8 cellular contexts compared by ENCODE assay signal in genomic region chr19:47239610-47240296, GRCh38. TPM values are rescaled to one million over a fixed set of nuclear protein-coding genes. Genes with fewer than 3 reads are reported as not detected.
DNase-seq lines count a peak whose midpoint lies in the region; ATAC-seq and TF ChIP-seq lines count a peak whose summit lies in the region.

No MANE protein-coding gene starts in this region.

- intact Hi-C loops in stomach (cut with DNase I; ENCODE audit: low total_unique reads) (no loop called here), right lobe of liver (cut with DNase I) (loop anchor here in 1 of 2 donors (5.0 to 10.0 kb wide), 2 partner anchors 32 to 95 kb away; no protein-coding TSS in a partner anchor)

- no peak overlapping the region for H3K4me3 ChIP-seq in HEK293 (ENCODE audit: low read depth, low read length)
- H3K4me3 ChIP-seq in stomach, result peak overlapping the region; percentile 36 to 39 (median 36)
- peak overlapping the region in 1 of 3 donors; percentile 19 for H3K4me3 ChIP-seq in right lobe of liver
- no peak overlapping the region for H3K4me3 ChIP-seq in MG63

- H3K36me3 ChIP-seq in HEK293 (ENCODE audit: control insufficient read depth in 2 of 2, insufficient read depth in 1 of 2, low read length in 2 of 2) (no peaks in the 10 kb centered on the region), stomach (no peaks in the 10 kb centered on the region), right lobe of liver (no peaks in the 10 kb centered on the region), MG63 (peaks cover 2% of the 10 kb centered on the region; the same call in 1 of the 2 replicates)

- ATAC-seq in right lobe of liver, result no peak

- in situ Hi-C loops in ACHN (cut with HindIII; ENCODE audit: low pct_ligation_motif_present, low pct_unique_long_range_greater_than_20kb, low sequenced_read_pairs), result no loop called here

- 2 to 17% (median 5%) methylated on average over 11 to 61 of the region's 62 CpGs for WGBS in stomach, 5 donors
- 0% methylated on average over 4 of the region's 62 CpGs for WGBS in right lobe of liver (ENCODE audit: insufficient coverage, low coverage, low lambda C conversion rate, missing lambda C conversion rate)

- H3K27ac ChIP-seq in HEK293 (ENCODE audit: extremely low read depth, low read depth, low read length), result no peak overlapping the region
- H3K27ac ChIP-seq in stomach, result peak overlapping the region in 2 of 5 donors; percentile 3 to 58
- H3K27ac ChIP-seq in right lobe of liver, result no peak overlapping the region

- CTCF ChIA-PET in HEK293 (lab: Yijun Ruan, JAX), result no interaction called here

- POLR2A ChIA-PET in HEK293 (lab: Yijun Ruan, JAX), result interaction anchor here (1.4 to 1.9 kb wide), 2 partner anchors 14 to 17 kb away, joined by 9 to 25 read pairs; partner anchors contain the start of gene CCDC9

- DNase-seq in ACHN (peak; percentile 81), T-helper 2 cell (peak in 4 of 5 experiments; percentile 45 to 68 (median 64)), kidney tubule cell (ENCODE audit: low spot score) (peak; percentile 55), stomach (peak; percentile 58), right lobe of liver (no peak), MG63 (no peak)
- DNase-seq in central memory CD4-positive, alpha-beta T cell, result peak; percentile 55

- peaks cover 0 to 32% (median 17%) of the 10 kb centered on the region in 3 donors for H3K27me3 ChIP-seq in stomach
- no peaks in the 10 kb centered on the region for H3K27me3 ChIP-seq in right lobe of liver
- H3K27me3 ChIP-seq in MG63, result no peaks in the 10 kb centered on the region

- TF ChIP-seq POLR2A in stomach (IDR thresholded peaks at IDR 0.05), result no peak
- TF ChIP-seq POLR2A in right lobe of liver (IDR thresholded peaks at IDR 0.05), result no peak

- TF ChIP-seq EP300 in stomach (IDR thresholded peaks at IDR 0.05), result no peak

- TF ChIP-seq CTCF in HEK293 (tag by site-specific recombination; IDR thresholded peaks at IDR 0.05) (no peak), stomach (IDR thresholded peaks at IDR 0.05) (no peak), right lobe of liver (IDR thresholded peaks at IDR 0.05) (no peak)

- H3K4me1 ChIP-seq in HEK293 (ENCODE audit: control insufficient read depth, insufficient read depth, low read length), result peaks cover 7% of the 10 kb centered on the region
- peaks cover 43 to 52% (median 50%) of the 10 kb centered on the region in 4 donors for H3K4me1 ChIP-seq in stomach
- H3K4me1 ChIP-seq in right lobe of liver, result peaks cover 0 to 8% (median 0%) of the 10 kb centered on the region in 4 donors

- H3K9me3 ChIP-seq in HEK293 (ENCODE audit: control insufficient read depth, insufficient read depth, low read depth, low read length) (no peaks in the 10 kb centered on the region), stomach (no peaks in the 10 kb centered on the region), right lobe of liver (no peaks in the 10 kb centered on the region), MG63 (0 out of 2 replicates have a peak, but pooled peaks cover 2% of the 10 kb centered on the region)

TF ChIP-seq in HEK293, 187 proteins besides CTCF, POLR2A, EP300 and RAD21:
- no peak for TF ChIP-seq ZNF558 (tag by site-specific recombination; IDR thresholded peaks at IDR 0.05)
- no peak for TF ChIP-seq TCF7L2 (IDR thresholded peaks at IDR 0.05; ENCODE audit: borderline replicate concordance, low read depth, low read length)
- no peak for TF ChIP-seq ZNF398 (tag by site-specific recombination; IDR thresholded peaks at IDR 0.05)
- TF ChIP-seq ZNF510 (tag by site-specific recombination; IDR thresholded peaks at IDR 0.05; ENCODE audit: insufficient replicate concordance), result no peak
- TF ChIP-seq OSR2 (tag by site-specific recombination; IDR thresholded peaks at IDR 0.05), result no peak
- TF ChIP-seq ZNF112 (tag by site-specific recombination; IDR thresholded peaks at IDR 0.05), result no peak
- 0 out of 2 replicates have a peak, but pooled peaks have one; percentile 12 for TF ChIP-seq ZNF600 (tag by site-specific recombination; IDR thresholded peaks at IDR 0.05)
- TF ChIP-seq ATF2 (tag by site-specific recombination; IDR thresholded peaks at IDR 0.05; ENCODE audit: low read depth), result no peak

RNA-seq across cellular contexts. Expression of gene BBC3, which starts 8.8 kb away (rescaled TPM):
- total RNA-seq in stomach (10 to 100 TPM in 4 of 5 donors, 1 to 10 TPM in 1; 2.9 to 69.2 (median 17.0) TPM), right lobe of liver (1 to 10 TPM; 1.8 to 8.0 (median 3.1) TPM)
- 1 to 10 TPM; 6.0 to 9.8 (median 8.7) TPM for polyA plus RNA-seq in stomach
- 14.7 and 38.8 TPM in 2 replicates for total RNA-seq in MG63 (2014; rRNA removed; shearing (Covaris generic); ENCODE audit: low replicate concordance)

RNA-seq across cellular contexts. Expression of gene CCDC9, which starts 16.6 kb away (rescaled TPM):
- total RNA-seq in stomach (10 to 100 TPM; 16.1 to 62.4 (median 21.7) TPM), right lobe of liver (10 to 100 TPM in 2 of 6 experiments, 1 to 10 TPM in 4; 5.8 to 15.1 (median 9.1) TPM)
- 10 to 100 TPM; 14.3 to 35.1 (median 20.9) TPM for polyA plus RNA-seq in stomach
- total RNA-seq in MG63 (2014; rRNA removed; shearing (Covaris generic); ENCODE audit: low replicate concordance), result 17.5 and 22.9 TPM in 2 replicates

RNA-seq across cellular contexts. Expression of gene INAFM1, which starts 34.9 kb away (rescaled TPM):
- total RNA-seq in stomach (1 to 10 TPM in 4 of 5 donors, not detected in 1; 1.8 to 7.7 (median 4.5) TPM), right lobe of liver (1 to 10 TPM; 2.2 to 5.8 (median 4.4) TPM)
- polyA plus RNA-seq in stomach, result 10 to 100 TPM; 14.1 to 48.0 (median 18.7) TPM
- total RNA-seq in MG63 (2014; rRNA removed; shearing (Covaris generic); ENCODE audit: low replicate concordance), result 5.5 TPM in 1 of 2 replicates, not detected in the other

Comparison
In these comparisons a context has a peak if more than half of its experiments do, and no peak if none do; other contexts are left out.
1. DNase-seq: peak in ACHN (single experiment), T-helper 2 cell (4 of 5), central memory CD4-positive, alpha-beta T cell (single experiment), kidney tubule cell (single experiment) and stomach (single experiment); none in right lobe of liver (0 of 3) and MG63 (single experiment).
2. H3K4me3 ChIP-seq: peak in stomach (4 of 4); none in HEK293 (single experiment) and MG63 (single experiment).